ENCODE assay signal across 28 cellular contexts in genomic region chr11:55719608-55720160, GRCh38. TPM values are rescaled to one million over a fixed set of nuclear protein-coding genes. Genes with fewer than 3 reads are reported as not detected.
"Had no signal": no experiment of that assay in that cellular context is flagged by ENCODE, and none has a peak within 500 bp of the region (broad histone marks: within the 10 kb centered on the region; RNA-seq: fewer than 3 reads in every experiment).

No MANE protein-coding gene starts in this region.

- H3K27ac Mint-ChIP-seq: activated CD4-positive, alpha-beta memory T cell treated with anti-CD3 and anti-CD28 coated beads, Interleukin-2, amount 10 ng/mL, durations not matched to agents 7 days and 5 days; activated naive CD4-positive, alpha-beta T cell treated with anti-CD3 and anti-CD28 coated beads for 36 hours; activated naive CD8-positive, alpha-beta T cell; activated T-helper 17 cell treated with anti-CD3 and anti-CD28 coated beads, Interleukin-2, amount 50 U/mL, for 72 hours; T-cell had no signal

- H3K4me3 Mint-ChIP-seq: activated CD4-positive, alpha-beta memory T cell treated with anti-CD3 and anti-CD28 coated beads, Interleukin-2, amount 10 ng/mL, durations not matched to agents 7 days and 5 days; activated naive CD4-positive, alpha-beta T cell treated with anti-CD3 and anti-CD28 coated beads for 36 hours; activated naive CD8-positive, alpha-beta T cell; activated T-helper 17 cell treated with anti-CD3 and anti-CD28 coated beads, Interleukin-2, amount 50 U/mL, for 72 hours; T-cell had no signal

- H3K36me3 ChIP-seq: adrenal gland had no signal

- H3K27me3 ChIP-seq: adrenal gland, body of pancreas had no signal

- H3K9me3 ChIP-seq: adrenal gland, body of pancreas had no signal

- H3K4me3 ChIP-seq: adrenal gland, body of pancreas, SK-N-MC had no signal

- DNase-seq: activated CD4-positive, alpha-beta memory T cell treated with anti-CD3 and anti-CD28 coated beads, Interleukin-2, amount 10 ng/mL, durations not matched to agents 7 days and 5 days; activated CD4-positive, alpha-beta T cell treated with anti-CD3 and anti-CD28 coated beads, Interleukin-2, amount 50 U/mL, for 1 hour; activated CD4-positive, CD25-positive, alpha-beta regulatory T cell; activated gamma-delta T cell; activated naive CD4-positive, alpha-beta T cell treated with anti-CD3 and anti-CD28 coated beads for 36 hours; activated T-cell treated with anti-CD3 and anti-CD28 coated beads for 4 hours; activated T-cell treated with anti-CD3 and anti-CD28 coated beads, Interleukin-2, amount 50 U/mL, for 48 hours; adrenal gland; anterior cingulate cortex; body of pancreas; central memory CD4-positive, alpha-beta T cell; Kasumi-1; NCI-H1048; NCI-H146; NCI-H187 treated with DMSO at 0.1 percent for 48 hours; NCI-H2081 treated with DMSO at 0.1 percent for 48 hours; NCI-H446; NCI-H524; PC-3; T-cell; T-helper 2 cell; T1000 had no signal

- H3K36me3 Mint-ChIP-seq: activated naive CD8-positive, alpha-beta T cell; T-cell had no signal

- H3K27ac ChIP-seq: adrenal gland, body of pancreas, SK-N-MC, VCaP had no signal

- H3K27me3 Mint-ChIP-seq: activated CD4-positive, alpha-beta memory T cell treated with anti-CD3 and anti-CD28 coated beads, Interleukin-2, amount 10 ng/mL, durations not matched to agents 7 days and 5 days; activated naive CD8-positive, alpha-beta T cell; activated T-helper 17 cell treated with anti-CD3 and anti-CD28 coated beads, Interleukin-2, amount 50 U/mL, for 72 hours; T-cell had no signal

- H3K4me1 Mint-ChIP-seq: activated CD4-positive, alpha-beta memory T cell treated with anti-CD3 and anti-CD28 coated beads, Interleukin-2, amount 10 ng/mL, durations not matched to agents 7 days and 5 days; activated T-helper 17 cell treated with anti-CD3 and anti-CD28 coated beads, Interleukin-2, amount 50 U/mL, for 72 hours; T-cell had no signal

- H3K4me1 ChIP-seq: adrenal gland, body of pancreas had no signal

- ATAC-seq: activated T-helper 17 cell treated with anti-CD3 and anti-CD28 coated beads, Interleukin-2, amount 50 U/mL, for 72 hours; body of pancreas; PC-3; T-cell had no signal

RNA-seq across cellular contexts. Expression of gene OR5D13, which starts 53.6 kb away (rescaled TPM):
- total RNA-seq: activated CD4-positive, alpha-beta memory T cell treated with anti-CD3 and anti-CD28 coated beads, Interleukin-2, amount 10 ng/mL, durations not matched to agents 7 days and 5 days; activated CD8-positive, alpha-beta memory T cell treated with anti-CD3 and anti-CD28 coated beads for 36 hours; activated naive CD4-positive, alpha-beta T cell treated with anti-CD3 and anti-CD28 coated beads for 36 hours; activated T-helper 17 cell treated with anti-CD3 and anti-CD28 coated beads, Interleukin-2, amount 50 U/mL, for 72 hours; adrenal gland; body of pancreas; bronchial epithelial cell; PC-3; T-cell had no signal
- polyA plus RNA-seq: adrenal gland had no signal

RNA-seq across cellular contexts. Expression of gene OR4C6, which starts 57.7 kb away (rescaled TPM):
- total RNA-seq: activated CD4-positive, alpha-beta memory T cell treated with anti-CD3 and anti-CD28 coated beads, Interleukin-2, amount 10 ng/mL, durations not matched to agents 7 days and 5 days; activated CD8-positive, alpha-beta memory T cell treated with anti-CD3 and anti-CD28 coated beads for 36 hours; activated naive CD4-positive, alpha-beta T cell treated with anti-CD3 and anti-CD28 coated beads for 36 hours; activated T-helper 17 cell treated with anti-CD3 and anti-CD28 coated beads, Interleukin-2, amount 50 U/mL, for 72 hours; adrenal gland; body of pancreas; bronchial epithelial cell; PC-3; T-cell had no signal
- polyA plus RNA-seq: adrenal gland had no signal
